ENCODE assay signal across 16 cellular contexts in genomic region chr18:29078272-29078671, GRCh38.
A peak's percentile ranks its signal among the peaks of the same experiment; 100 is the strongest.
DNase-seq lines count a peak whose midpoint lies in the region; ATAC-seq and TF ChIP-seq lines count a peak whose summit lies in the region.
"Had no signal": no experiment of that assay in that cellular context is flagged by ENCODE, and none has a peak within 500 bp of the region (broad histone marks: within the 10 kb centered on the region; RNA-seq: fewer than 3 reads in every experiment).

No MANE protein-coding gene starts in this region.

- H4K91ac ChIP-seq in H9 (ENCODE audit: insufficient read length, low read depth, low read length) = no peak overlapping the region

- no peak overlapping the region for H3K56ac ChIP-seq in H9 (ENCODE audit: insufficient read length, low read depth, low read length)

- H3K36me3 ChIP-seq in GM23338 (ENCODE audit: insufficient read depth) (no peaks in the 10 kb centered on the region), hepatocyte (replicated peaks; ENCODE audit: insufficient read depth, low read depth) (no peaks in the 10 kb centered on the region)

- H3K79me2 ChIP-seq in GM23338 (replicated peaks; ENCODE audit: insufficient read depth) (no peaks in the 10 kb centered on the region), hepatocyte (no peaks in the 10 kb centered on the region), H9 (ENCODE audit: insufficient read depth, low read length) (no peaks in the 10 kb centered on the region)

- H3K9me2 ChIP-seq in GM23338 (ENCODE audit: insufficient read depth) (no peaks in the 10 kb centered on the region), hepatocyte (replicated peaks; ENCODE audit: insufficient read depth) (no peaks in the 10 kb centered on the region)

- TF ChIP-seq CTCF in GM23338 (conservative IDR thresholded peaks at IDR 0.05; ENCODE audit: low read depth in 2 of 2) (no peak), hepatocyte (IDR thresholded peaks at IDR 0.05; ENCODE audit: poor library complexity) (no peak), H9 (conservative IDR thresholded peaks at IDR 0.05) (no peak)

- H2AK5ac ChIP-seq in H9 (ENCODE audit: insufficient read length, low read length) = no peak overlapping the region

- H3K18ac ChIP-seq in H9 (ENCODE audit: insufficient read length, low read depth, low read length) = no peak overlapping the region

- no peak overlapping the region for H2BK20ac ChIP-seq in H9 (ENCODE audit: low read depth, low read length, poor library complexity, severe bottlenecking)

- H3K27me3 Mint-ChIP-seq in GM23338 (ENCODE audit: insufficient read depth, low read depth, poor library complexity) (no peaks in the 10 kb centered on the region), H9 (ENCODE audit: low read depth) (no peaks in the 10 kb centered on the region)
- H3K27me3 Mint-ChIP-seq: CD4-positive, alpha-beta T cell; T-cell had no signal

- H2AFZ ChIP-seq in GM23338 = peak overlapping the region; percentile 60; the same call in 1 of the 2 replicates
- H2AFZ ChIP-seq in hepatocyte = no peak overlapping the region
- no peak overlapping the region for H2AFZ ChIP-seq in H9 (ENCODE audit: low read length)

- H3K79me1 ChIP-seq in H9 (ENCODE audit: insufficient read depth, low read depth, low read length, poor library complexity, severe bottlenecking) = no peaks in the 10 kb centered on the region

- H3T11ph ChIP-seq in H9 (ENCODE audit: low read length) = no peak overlapping the region

- peaks cover 6% of the 10 kb centered on the region; the same call in 1 of the 3 replicates for H3K4me1 Mint-ChIP-seq in GM23338
- peaks cover 6 to 7% of the 10 kb centered on the region in 2 experiments for H3K4me1 Mint-ChIP-seq in H9
- H3K4me1 Mint-ChIP-seq: T-cell had no signal

- H3K4ac ChIP-seq in H9 (ENCODE audit: low read depth, low read length) = no peak overlapping the region

- no peak overlapping the region for H2BK15ac ChIP-seq in H9 (ENCODE audit: low read depth, low read length)

- no peaks in the 10 kb centered on the region for H3K9me3 ChIP-seq in hepatocyte (ENCODE audit: low read depth)
- H3K9me3 ChIP-seq in H9 (ENCODE audit: control insufficient read depth, low read depth, low read length) = no peaks in the 10 kb centered on the region

- H3K27ac Mint-ChIP-seq in GM23338 = no peak overlapping the region
- H3K27ac Mint-ChIP-seq in H9 = no peak overlapping the region; a peak in 1 of 7 replicates
- H3K27ac Mint-ChIP-seq: CD4-positive, alpha-beta T cell; T-cell had no signal

- H3K36me3 Mint-ChIP-seq in GM23338 (ENCODE audit: low read depth) (no peaks in the 10 kb centered on the region), H9 (ENCODE audit: insufficient read depth in 1 of 3, low read depth in 3 of 3) (no peaks in the 10 kb centered on the region)
- H3K36me3 Mint-ChIP-seq: T-cell had no signal

- H3K4me3 ChIP-seq in GM23338 (no peak overlapping the region), hepatocyte (no peak overlapping the region)
- H3K4me3 ChIP-seq: SK-N-MC had no signal

- H3K4me1 ChIP-seq in GM23338 (ENCODE audit: insufficient read depth) (no peaks in the 10 kb centered on the region), hepatocyte (ENCODE audit: insufficient read depth) (no peaks in the 10 kb centered on the region), H9 (ENCODE audit: insufficient read depth, low read length) (peaks cover 3% of the 10 kb centered on the region)

- H3K23me2 ChIP-seq in H9 (ENCODE audit: insufficient read length, low read depth, low read length, poor library complexity, severe bottlenecking) = no peaks in the 10 kb centered on the region

- no peak overlapping the region for H2BK12ac ChIP-seq in H9 (ENCODE audit: insufficient read length, low read depth, low read length)

- 90% methylated on average over 3 of the region's 3 CpGs for WGBS in hepatocyte (ENCODE audit: low lambda C conversion rate, missing lambda C conversion rate)
- no CpG with 5 or more reads among the region's 3 CpGs for WGBS in H9 (ENCODE audit: extremely low coverage, insufficient read length, low lambda C conversion rate)

- H3K23ac ChIP-seq in H9 (ENCODE audit: insufficient read length, low read depth, low read length) = no peak overlapping the region

- no peak overlapping the region for H3K9ac ChIP-seq in H9 (ENCODE audit: extremely low read depth, insufficient read length, low read length)

- H3F3A ChIP-seq in GM23338 (replicated peaks; ENCODE audit: low read depth) = no peaks in the 10 kb centered on the region

- no peak overlapping the region for H3K27ac ChIP-seq in GM23338 (ENCODE audit: low read depth)
- H3K27ac ChIP-seq in hepatocyte = no peak overlapping the region
- H3K27ac ChIP-seq in H9 (ENCODE audit: insufficient read length, low read depth, low read length) = no peak overlapping the region
- H3K27ac ChIP-seq: SK-N-MC had no signal

- H3K14ac ChIP-seq in H9 (ENCODE audit: insufficient read depth, low read length) = no peak overlapping the region

- H3K4me3 Mint-ChIP-seq in GM23338 (no peak overlapping the region), H9 (no peak overlapping the region)
- H3K4me3 Mint-ChIP-seq: CD4-positive, alpha-beta T cell; T-cell had no signal

- H3K9me3 Mint-ChIP-seq in GM23338 (no peaks in the 10 kb centered on the region; the same call in 2 of the 3 replicates), H9 (no peaks in the 10 kb centered on the region)
- H3K9me3 Mint-ChIP-seq: CD4-positive, alpha-beta T cell had no signal

- no peak overlapping the region for H2BK120ac ChIP-seq in H9 (ENCODE audit: low read depth, low read length, poor library complexity, severe bottlenecking)

- no peaks in the 10 kb centered on the region for H3K27me3 ChIP-seq in GM23338 (ENCODE audit: insufficient read depth)
- H3K27me3 ChIP-seq in hepatocyte = no peaks in the 10 kb centered on the region
- H3K27me3 ChIP-seq in H9 (ENCODE audit: insufficient read depth, low read length) = no peaks in the 10 kb centered on the region

- ATAC-seq in GM23338 (no peak), HG02678 (IDR thresholded peaks at IDR 0.05; ENCODE audit: unreplicated experiment) (no peak), HG03175 (IDR thresholded peaks at IDR 0.05; ENCODE audit: unreplicated experiment) (no peak)
- ATAC-seq: T-cell had no signal

- no peak overlapping the region for H2BK5ac ChIP-seq in H9 (ENCODE audit: insufficient read length, low read length)

- no peak overlapping the region for H4K5ac ChIP-seq in H9 (ENCODE audit: insufficient read length, low read depth, low read length)

- H3K4me2 ChIP-seq in GM23338 (no peak overlapping the region), hepatocyte (no peak overlapping the region), H9 (ENCODE audit: insufficient read depth, insufficient read length, low read length) (no peak overlapping the region)

- no peak overlapping the region for H4K8ac ChIP-seq in H9 (replicated peaks; ENCODE audit: insufficient read length, low read depth, low read length)

- DNase-seq in NCI-H748 (lab: John Stamatoyannopoulos, UW; ENCODE audit: unreplicated experiment) (peak; percentile 9), NCI-H748 treated with DMSO at 0.1 percent for 48 hours (lab: John Stamatoyannopoulos, UW) (no peak), GM23338 (ENCODE audit: low spot score) (no peak), NCI-H2227 (lab: John Stamatoyannopoulos, UW; ENCODE audit: unreplicated experiment) (peak; percentile 11), hepatocyte (ENCODE audit: low spot score) (peak; percentile 3), H9 (no peak)
- DNase-seq: AML-193; CD4-positive, alpha-beta T cell; GF-D8; KBM-7; NCI-H146; NCI-H524 treated with DMSO at 0.1 percent for 48 hours; T-cell had no signal

- H4K20me1 ChIP-seq in GM23338 (replicated peaks; ENCODE audit: insufficient read depth) (no peaks in the 10 kb centered on the region), hepatocyte (ENCODE audit: insufficient read depth, poor library complexity, severe bottlenecking) (no peaks in the 10 kb centered on the region), H9 (ENCODE audit: control insufficient read depth, insufficient read depth, insufficient read length) (no peaks in the 10 kb centered on the region)

TF ChIP-seq in GM23338, 12 proteins besides CTCF, POLR2A, EP300 and RAD21 (continues in another document):
- TF ChIP-seq EZH2 (IDR thresholded peaks at IDR 0.05; ENCODE audit: low read depth, unreplicated experiment) (no peak), POLR2AphosphoS5 (IDR thresholded peaks at IDR 0.05; ENCODE audit: low read depth) (no peak), CREB1 (CRISPR knock-in tag; IDR thresholded peaks at IDR 0.05; ENCODE audit: low read depth) (no peak), STAT1 (IDR thresholded peaks at IDR 0.05; ENCODE audit: unreplicated experiment) (no peak), ETS1 (IDR thresholded peaks at IDR 0.05) (no peak), ZNF331 (CRISPR knock-in tag; IDR thresholded peaks at IDR 0.05; ENCODE audit: low read depth) (no peak), ZNF114 (CRISPR knock-in tag; IDR thresholded peaks at IDR 0.05) (no peak), NANOG (IDR thresholded peaks at IDR 0.05; ENCODE audit: borderline replicate concordance) (no peak), JUNB (IDR thresholded peaks at IDR 0.05; ENCODE audit: unreplicated experiment) (no peak), EZH2phosphoT487 (IDR thresholded peaks at IDR 0.05; ENCODE audit: unreplicated experiment) (no peak)

Comparison
In these comparisons a context has a peak if more than half of its experiments do, and no peak if none do; other contexts are left out.
1. DNase-seq: peak in NCI-H748 (single experiment), NCI-H2227 (single experiment) and hepatocyte (single experiment); none in NCI-H748 treated with DMSO at 0.1 percent for 48 hours (single experiment), GM23338 (single experiment) and H9 (single experiment).